In the genomic region with DNA sequence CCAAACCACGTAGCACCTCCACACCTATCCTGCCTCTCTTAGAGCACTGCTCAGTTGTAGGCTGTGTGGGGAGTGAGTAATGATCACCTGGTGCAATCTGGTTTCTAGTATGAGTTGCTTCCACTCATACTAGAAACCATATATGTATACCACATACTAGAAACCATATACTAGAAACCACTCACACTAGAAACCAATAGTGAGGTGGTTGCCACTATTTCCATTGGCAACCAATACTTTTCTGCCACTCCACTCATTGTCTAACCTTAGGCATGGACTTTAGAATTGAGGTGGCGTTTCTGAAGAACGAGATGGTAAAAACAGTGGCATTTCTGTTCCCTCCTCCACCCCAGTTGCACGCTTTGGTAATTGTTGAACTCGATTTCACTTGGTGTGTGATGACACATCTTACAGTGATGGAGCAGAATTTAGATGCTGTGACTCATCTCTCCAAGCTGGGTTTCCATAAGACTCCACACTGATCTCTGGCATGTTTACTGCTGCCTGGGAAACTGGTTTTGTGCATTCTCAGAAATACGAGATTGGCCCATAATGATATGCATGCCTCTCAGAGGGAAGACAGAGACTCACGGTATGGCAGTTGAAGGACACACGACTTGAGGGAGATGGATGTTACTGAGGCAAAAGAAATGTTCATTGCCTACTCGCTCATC, we compare ENCODE assay signal across 9 cellular contexts.
A peak's percentile ranks its signal among the peaks of the same experiment; 100 is the strongest.
DNase-seq lines count a peak whose midpoint lies in the region; ATAC-seq and TF ChIP-seq lines count a peak whose summit lies in the region.
"Had no signal": no experiment of that assay in that cellular context is flagged by ENCODE, and none has a peak within 500 bp of the region (broad histone marks: within the 10 kb centered on the region; RNA-seq: fewer than 3 reads in every experiment).

No MANE protein-coding gene starts in this region.

- H3K27me3 ChIP-seq in upper lobe of right lung = no peaks in the 10 kb centered on the region

- ATAC-seq in HG02840 (IDR thresholded peaks at IDR 0.05; ENCODE audit: low FRiP score, unreplicated experiment) = peak; percentile 86
- no peak for ATAC-seq in upper lobe of right lung

- no peaks in the 10 kb centered on the region for H3K36me3 Mint-ChIP-seq in activated naive CD4-positive, alpha-beta T cell treated with anti-CD3 and anti-CD28 coated beads, Interleukin-2, amount 10 ng/mL, durations not matched to agents 7 days and 5 days

- no peaks in the 10 kb centered on the region for H3K4me1 ChIP-seq in upper lobe of right lung

- no peaks in the 10 kb centered on the region for H3K36me3 ChIP-seq in upper lobe of right lung

- no peaks in the 10 kb centered on the region for H3K4me1 Mint-ChIP-seq in activated naive CD4-positive, alpha-beta T cell treated with anti-CD3 and anti-CD28 coated beads, Interleukin-2, amount 10 ng/mL, durations not matched to agents 7 days and 5 days
- H3K4me1 Mint-ChIP-seq: nephron had no signal

- peak; percentile 10 for DNase-seq in activated naive CD4-positive, alpha-beta T cell treated with Interleukin-2 at 50 U/mL for 16 hours
- DNase-seq in activated naive CD4-positive, alpha-beta T cell treated with anti-CD3 and anti-CD28 coated beads, Interleukin-2, amount 10 ng/mL, durations not matched to agents 7 days and 5 days = no peak
- peak; percentile 78 for DNase-seq in RKO (ENCODE audit: low spot score)
- peak; percentile 99 for DNase-seq in kidney glomerular epithelial cell (lab: John Stamatoyannopoulos, UW)
- no peak for DNase-seq in upper lobe of right lung
- DNase-seq in NCI-H2196 (lab: John Stamatoyannopoulos, UW; ENCODE audit: unreplicated experiment) = no peak
- DNase-seq in SKM-1 (lab: John Stamatoyannopoulos, UW; ENCODE audit: unreplicated experiment) = no peak

- H3K27ac ChIP-seq in upper lobe of right lung = no peak overlapping the region

- intact Hi-C loops in upper lobe of right lung (cut with DNase I) = no loop called here

- no peak for TF ChIP-seq CTCF in upper lobe of right lung (IDR thresholded peaks at IDR 0.05)

- no peak overlapping the region for H3K27ac Mint-ChIP-seq in activated naive CD4-positive, alpha-beta T cell treated with anti-CD3 and anti-CD28 coated beads, Interleukin-2, amount 10 ng/mL, durations not matched to agents 7 days and 5 days
- H3K27ac Mint-ChIP-seq: nephron had no signal

- H3K9me3 Mint-ChIP-seq in activated naive CD4-positive, alpha-beta T cell treated with anti-CD3 and anti-CD28 coated beads, Interleukin-2, amount 10 ng/mL, durations not matched to agents 7 days and 5 days = no peaks in the 10 kb centered on the region
- H3K9me3 Mint-ChIP-seq: nephron had no signal

- H3K9me3 ChIP-seq in upper lobe of right lung = no peaks in the 10 kb centered on the region

- no peak overlapping the region for H3K4me3 Mint-ChIP-seq in activated naive CD4-positive, alpha-beta T cell treated with anti-CD3 and anti-CD28 coated beads, Interleukin-2, amount 10 ng/mL, durations not matched to agents 7 days and 5 days
- H3K4me3 Mint-ChIP-seq: nephron had no signal

- CTCF ChIA-PET in activated naive CD4-positive, alpha-beta T cell treated with anti-CD3 and anti-CD28 coated beads, Interleukin-2, amount 10 ng/mL, durations not matched to agents 7 days and 5 days (lab: Charles Lee) = no interaction called here

- no peak overlapping the region for H3K4me3 ChIP-seq in upper lobe of right lung

- H3K27me3 Mint-ChIP-seq in activated naive CD4-positive, alpha-beta T cell treated with anti-CD3 and anti-CD28 coated beads, Interleukin-2, amount 10 ng/mL, durations not matched to agents 7 days and 5 days = no peaks in the 10 kb centered on the region

Comparison
In these comparisons a context has a peak if more than half of its experiments do, and no peak if none do; other contexts are left out.
1. DNase-seq: peak in activated naive CD4-positive, alpha-beta T cell treated with Interleukin-2 at 50 U/mL for 16 hours (single experiment), RKO (single experiment) and kidney glomerular epithelial cell (single experiment); none in activated naive CD4-positive, alpha-beta T cell treated with anti-CD3 and anti-CD28 coated beads, Interleukin-2, amount 10 ng/mL, durations not matched to agents 7 days and 5 days (single experiment), upper lobe of right lung (single experiment), NCI-H2196 (single experiment) and SKM-1 (single experiment).